In the genomic region with DNA sequence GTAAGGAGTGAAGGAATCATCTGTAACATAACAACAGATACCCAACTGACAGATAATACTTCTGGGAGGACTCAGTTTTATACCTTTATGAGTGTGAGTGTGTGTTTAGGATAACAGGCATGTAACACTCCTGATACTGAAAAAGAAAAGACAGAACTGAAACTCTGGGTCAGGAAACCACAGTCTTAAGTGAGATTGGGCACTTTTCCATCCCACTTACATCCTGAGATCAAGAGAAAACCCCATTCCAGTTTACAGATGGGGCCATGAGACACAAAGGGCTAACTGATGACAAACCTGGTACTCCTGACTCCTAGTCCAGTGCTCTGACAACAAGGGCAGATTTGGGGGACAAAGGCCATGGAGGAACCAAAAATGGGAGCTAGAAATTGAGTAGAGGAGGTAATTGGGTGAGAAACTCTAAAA, we compare ENCODE assay signal across 11 cellular contexts. TPM values are rescaled to one million over a fixed set of nuclear protein-coding genes. Genes with fewer than 3 reads are reported as not detected.
DNase-seq lines count a peak whose midpoint lies in the region; ATAC-seq and TF ChIP-seq lines count a peak whose summit lies in the region.
"Had no signal": no experiment of that assay in that cellular context is flagged by ENCODE, and none has a peak within 500 bp of the region (broad histone marks: within the 10 kb centered on the region; RNA-seq: fewer than 3 reads in every experiment).

No MANE protein-coding gene starts in this region.

- no peaks in the 10 kb centered on the region for H3K9me3 ChIP-seq in naive thymus-derived CD4-positive, alpha-beta T cell (ENCODE audit: control insufficient read depth in 2 of 3, low read length in 3 of 3)
- H3K9me3 ChIP-seq in heart right ventricle = peaks cover 0 to 17% (median 9%) of the 10 kb centered on the region in 11 donors

- TF ChIP-seq CTCF in omental fat pad (IDR thresholded peaks at IDR 0.05) (no peak), heart right ventricle (IDR thresholded peaks at IDR 0.05) (no peak)

- no peaks in the 10 kb centered on the region for H3K36me3 Mint-ChIP-seq in activated T-helper 17 cell treated with anti-CD3 and anti-CD28 coated beads, Interleukin-2, amount 50 U/mL, for 72 hours (ENCODE audit: low read depth)
- H3K36me3 Mint-ChIP-seq in naive thymus-derived CD4-positive, alpha-beta T cell = peaks cover 0 to 11% (median 0%) of the 10 kb centered on the region in 5 donors

- peak overlapping the region; percentile 33 for H3K4me3 Mint-ChIP-seq in activated T-helper 17 cell treated with anti-CD3 and anti-CD28 coated beads, Interleukin-2, amount 50 U/mL, for 72 hours
- peak overlapping the region in 1 of 10 donors; percentile 58 for H3K4me3 Mint-ChIP-seq in naive thymus-derived CD4-positive, alpha-beta T cell

- DNase-seq in omental fat pad (ENCODE audit: low spot score) = no peak
- no peak for DNase-seq in COLO668 (lab: John Stamatoyannopoulos, UW; ENCODE audit: unreplicated experiment)
- DNase-seq in naive thymus-derived CD4-positive, alpha-beta T cell = no peak
- no peak for DNase-seq in heart right ventricle
- DNase-seq: midbrain; stimulated activated CD4-positive, alpha-beta T cell treated with anti-CD3 and anti-CD28 coated beads, Interleukin-4, amount 100 ng/mL, for 4 hours had no signal

- H3K27ac Mint-ChIP-seq in activated T-helper 17 cell treated with anti-CD3 and anti-CD28 coated beads, Interleukin-2, amount 50 U/mL, for 72 hours = peak overlapping the region; percentile 71
- H3K27ac Mint-ChIP-seq in naive thymus-derived CD4-positive, alpha-beta T cell = peak overlapping the region in 1 of 9 donors; percentile 50

- POLR2A ChIA-PET in naive thymus-derived CD4-positive, alpha-beta T cell (lab: Charles Lee) = interaction anchor here (2.1 kb wide), 1 partner anchor 32 kb away, joined by 5 read pairs; a partner anchor contains a TSS

- H3K27me3 ChIP-seq in naive thymus-derived CD4-positive, alpha-beta T cell (ENCODE audit: control insufficient read depth in 2 of 2, insufficient read depth in 2 of 2, low read length in 2 of 2) = no peaks in the 10 kb centered on the region
- no peaks in the 10 kb centered on the region for H3K27me3 ChIP-seq in heart right ventricle

- H3K27ac ChIP-seq in naive thymus-derived CD4-positive, alpha-beta T cell (ENCODE audit: low read depth, low read length) = no peak overlapping the region
- H3K27ac ChIP-seq in heart right ventricle = no peak overlapping the region
- H3K27ac ChIP-seq: SK-N-MC had no signal

- H3K36me3 ChIP-seq in naive thymus-derived CD4-positive, alpha-beta T cell (ENCODE audit: control insufficient read depth in 2 of 3, insufficient read depth in 3 of 3, low read length in 3 of 3) = no peaks in the 10 kb centered on the region
- H3K36me3 ChIP-seq in heart right ventricle = no peaks in the 10 kb centered on the region

- ATAC-seq in GM18858 (IDR thresholded peaks at IDR 0.05; ENCODE audit: unreplicated experiment) = peak; percentile 83
- peak; percentile 69 for ATAC-seq in GM21381 (IDR thresholded peaks at IDR 0.05; ENCODE audit: unreplicated experiment)
- peak; percentile 72 for ATAC-seq in HG03139 (IDR thresholded peaks at IDR 0.05; ENCODE audit: unreplicated experiment)
- peak; percentile 93 for ATAC-seq in activated T-helper 17 cell treated with anti-CD3 and anti-CD28 coated beads, Interleukin-2, amount 50 U/mL, for 72 hours (replicated peaks)
- no peak for ATAC-seq in omental fat pad (ENCODE audit: low FRiP score)
- no peak for ATAC-seq in naive thymus-derived CD4-positive, alpha-beta T cell
- no peak for ATAC-seq in heart right ventricle

- H3K4me1 Mint-ChIP-seq in activated T-helper 17 cell treated with anti-CD3 and anti-CD28 coated beads, Interleukin-2, amount 50 U/mL, for 72 hours = peaks cover 27% of the 10 kb centered on the region
- H3K4me1 Mint-ChIP-seq in naive thymus-derived CD4-positive, alpha-beta T cell = peaks cover 12 to 55% (median 16%) of the 10 kb centered on the region in 7 donors

- intact Hi-C loops in naive thymus-derived CD4-positive, alpha-beta T cell (cut with micrococcal nuclease) = loop anchor here (5.0 to 10.0 kb wide), 5 partner anchors 52 to 359 kb away; no protein-coding TSS in a partner anchor
- intact Hi-C loops in heart right ventricle (cut with DNase I) = loop anchor here in 6 of 10 donors (5.0 to 10.0 kb wide), 4 partner anchors 189 to 299 kb away; a partner anchor contains a TSS

- no peak overlapping the region for H3K4me3 ChIP-seq in naive thymus-derived CD4-positive, alpha-beta T cell (ENCODE audit: low read length)
- H3K4me3 ChIP-seq in heart right ventricle = no peak overlapping the region
- H3K4me3 ChIP-seq: SK-N-MC had no signal

- peaks cover 4% of the 10 kb centered on the region in 2 donors for H3K4me1 ChIP-seq in naive thymus-derived CD4-positive, alpha-beta T cell (ENCODE audit: control insufficient read depth in 2 of 2, insufficient read depth in 2 of 2, low read length in 2 of 2)
- H3K4me1 ChIP-seq in heart right ventricle = peaks cover 0 to 6% (median 3%) of the 10 kb centered on the region in 9 donors

- peaks cover 4% of the 10 kb centered on the region for H3K27me3 Mint-ChIP-seq in activated T-helper 17 cell treated with anti-CD3 and anti-CD28 coated beads, Interleukin-2, amount 50 U/mL, for 72 hours
- no peaks in the 10 kb centered on the region for H3K27me3 Mint-ChIP-seq in naive thymus-derived CD4-positive, alpha-beta T cell

- CTCF ChIA-PET in naive thymus-derived CD4-positive, alpha-beta T cell (lab: Charles Lee) = interaction anchor here (3.0 kb wide), 1 partner anchor 295 kb away, joined by 22 read pairs; no protein-coding TSS in a partner anchor

- no peaks in the 10 kb centered on the region for H3K9me3 Mint-ChIP-seq in activated T-helper 17 cell treated with anti-CD3 and anti-CD28 coated beads, Interleukin-2, amount 50 U/mL, for 72 hours
- H3K9me3 Mint-ChIP-seq in naive thymus-derived CD4-positive, alpha-beta T cell = peaks cover 0 to 2% (median 0%) of the 10 kb centered on the region in 11 donors

RNA-seq across cellular contexts. Expression of a gene that starts 18.0 kb away (rescaled TPM):
- not detected for total RNA-seq in activated T-helper 17 cell treated with anti-CD3 and anti-CD28 coated beads, Interleukin-2, amount 50 U/mL, for 72 hours
- total RNA-seq in omental fat pad (not detected), heart right ventricle (not detected)
- total RNA-seq in naive thymus-derived CD4-positive, alpha-beta T cell = 1 to 10 TPM in 1 of 5 experiments, not detected in 4; 1.2 TPM
- not detected for polyA plus RNA-seq in naive thymus-derived CD4-positive, alpha-beta T cell
- not detected for polyA plus RNA-seq in heart right ventricle

RNA-seq across cellular contexts. Expression of a gene that starts 31.5 kb away (rescaled TPM):
- total RNA-seq in activated T-helper 17 cell treated with anti-CD3 and anti-CD28 coated beads, Interleukin-2, amount 50 U/mL, for 72 hours = 10 to 100 TPM; 31.7 to 37.2 TPM
- total RNA-seq in omental fat pad = 10 to 100 TPM; 23.4 to 37.4 (median 29.8) TPM
- total RNA-seq in naive thymus-derived CD4-positive, alpha-beta T cell = 10 to 100 TPM; 18.0 to 35.4 (median 32.2) TPM
- polyA plus RNA-seq in naive thymus-derived CD4-positive, alpha-beta T cell = 10 to 100 TPM; 14.8 to 25.2 TPM
- total RNA-seq in heart right ventricle = 10 to 100 TPM; 26.6 to 38.5 (median 33.2) TPM
- polyA plus RNA-seq in heart right ventricle = 10 to 100 TPM in 1 of 2 donors, 1 to 10 TPM in 1; 6.8 to 11.6 TPM

RNA-seq across cellular contexts. Expression of a gene that starts 34.7 kb away (rescaled TPM):
- 100 to 1,000 TPM; 125 to 174 TPM for total RNA-seq in activated T-helper 17 cell treated with anti-CD3 and anti-CD28 coated beads, Interleukin-2, amount 50 U/mL, for 72 hours
- 100 to 1,000 TPM in 3 of 4 donors, 10 to 100 TPM in 1; 23.5 to 172 (median 133) TPM for total RNA-seq in omental fat pad
- total RNA-seq in naive thymus-derived CD4-positive, alpha-beta T cell = 100 to 1,000 TPM; 118 to 632 (median 549) TPM
- polyA plus RNA-seq in naive thymus-derived CD4-positive, alpha-beta T cell = 100 to 1,000 TPM; 148 to 174 TPM
- 100 to 1,000 TPM in 1 of 10 donors, 10 to 100 TPM in 8, 1 to 10 TPM in 1; 9.5 to 146 (median 19.2) TPM for total RNA-seq in heart right ventricle
- polyA plus RNA-seq in heart right ventricle = 10 to 100 TPM in 1 of 2 donors, 1 to 10 TPM in 1; 8.6 to 13.7 TPM

Comparison
In these comparisons a context has a peak if more than half of its experiments do, and no peak if none do; other contexts are left out.
1. ATAC-seq: peak in GM18858 (single experiment), GM21381 (single experiment), HG03139 (single experiment) and activated T-helper 17 cell treated with anti-CD3 and anti-CD28 coated beads, Interleukin-2, amount 50 U/mL, for 72 hours (single experiment); none in omental fat pad (single experiment), naive thymus-derived CD4-positive, alpha-beta T cell (single experiment) and heart right ventricle (0 of 8).